Comparison of ENCODE assay signal across 20 cellular contexts in genomic region chr11:74615311-74615710, GRCh38.
"Had no signal": no experiment of that assay in that cellular context is flagged by ENCODE, and none has a peak within 500 bp of the region (broad histone marks: within the 10 kb centered on the region; RNA-seq: fewer than 3 reads in every experiment).

No MANE protein-coding gene starts in this region.

- H3K9me3 ChIP-seq: ascending aorta, neutrophil, pancreas, tibial nerve had no signal

- H3K27ac ChIP-seq: ascending aorta, neutrophil, VCaP had no signal

- H3K4me1 Mint-ChIP-seq: natural killer cell had no signal

- H3K9me3 Mint-ChIP-seq: natural killer cell had no signal

- DNase-seq: activated CD4-positive, CD25-positive, alpha-beta regulatory T cell treated with anti-CD3 and anti-CD28 coated beads, Interleukin-2, amount 50 U/mL, for 72 hours; activated CD8-positive, alpha-beta memory T cell treated with anti-CD3 and anti-CD28 coated beads for 24 hours; activated CD8-positive, alpha-beta memory T cell treated with anti-CD3 and anti-CD28 coated beads, Interleukin-2, amount 50 U/mL, for 48 hours; activated effector memory CD4-positive, alpha-beta T cell treated with Interleukin-2 at 50 U/mL for 16 hours; activated naive CD4-positive, alpha-beta T cell treated with anti-CD3 and anti-CD28 coated beads, Interleukin-2, amount 50 U/mL, for 16 hours; activated T-cell treated with anti-CD3 and anti-CD28 coated beads, Interleukin-2, amount 50 U/mL, for 48 hours; cerebellar nuclear complex; effector CD4-positive, alpha-beta T cell; hypothalamus; mesendoderm; natural killer cell; pancreas; stimulated activated CD4-positive, alpha-beta T cell treated with anti-CD3 and anti-CD28 coated beads, Interleukin-12 subunit alpha, Interleukin-12 subunit beta, amount 100 ng/mL, for 4 hours; stimulated activated CD4-positive, alpha-beta T cell treated with anti-CD3 and anti-CD28 coated beads, Interleukin-1b, Interleukin-23, amount 100 ng/mL, for 48 hours; stimulated activated CD8-positive, alpha-beta memory T cell treated with anti-CD3 and anti-CD28 coated beads, Interleukin-4, amount 100 ng/mL, for 48 hours; stimulated activated naive CD4-positive, alpha-beta T cell treated with Interleukin-2 at 50 U/mL for 16 hours had no signal

- H3K27me3 ChIP-seq: ascending aorta, neutrophil, pancreas, tibial nerve had no signal

- ATAC-seq: natural killer cell had no signal

- H3K4me3 Mint-ChIP-seq: natural killer cell had no signal

- H3K27ac Mint-ChIP-seq: natural killer cell had no signal

- H3K36me3 Mint-ChIP-seq: natural killer cell had no signal

- H3K4me3 ChIP-seq: ascending aorta, pancreas, tibial nerve had no signal
